Comparison of ENCODE assay signal across 4 cellular contexts in the genomic region with DNA sequence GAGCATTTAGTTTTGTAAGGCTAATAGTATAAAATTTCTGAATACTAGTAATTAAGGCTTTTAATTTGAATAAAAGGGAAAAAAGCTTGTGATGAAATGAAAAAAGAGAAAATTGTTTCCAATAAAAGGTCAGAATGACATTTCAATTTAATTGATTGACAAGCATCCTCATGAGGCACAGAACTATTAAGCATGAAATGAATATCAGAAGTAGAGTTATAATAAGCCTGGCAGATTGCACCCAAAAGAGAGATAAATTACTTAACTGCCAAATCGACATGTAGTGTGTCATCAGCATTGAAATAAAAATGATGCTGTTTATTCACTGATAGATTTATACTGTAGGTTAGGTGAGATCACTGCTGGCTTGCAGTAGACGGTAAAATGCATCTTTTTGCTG.
"Had no signal": no experiment of that assay in that cellular context is flagged by ENCODE, and none has a peak within 500 bp of the region (broad histone marks: within the 10 kb centered on the region; RNA-seq: fewer than 3 reads in every experiment).

No MANE protein-coding gene starts in this region.

- H3K9ac ChIP-seq: GM23248 had no signal

- ATAC-seq: GM23338, HCT116 had no signal

- H3K27ac ChIP-seq: GM23248 had no signal

- H3K36me3 ChIP-seq: HAP-1 had no signal

- H3K9me3 ChIP-seq: HAP-1 had no signal

- H2AFZ ChIP-seq: GM23248, GM23338 had no signal

- H3K4me2 ChIP-seq: GM23338 had no signal

- H3K4me3 ChIP-seq: GM23248, GM23338, HAP-1 had no signal
